In the genomic region with DNA sequence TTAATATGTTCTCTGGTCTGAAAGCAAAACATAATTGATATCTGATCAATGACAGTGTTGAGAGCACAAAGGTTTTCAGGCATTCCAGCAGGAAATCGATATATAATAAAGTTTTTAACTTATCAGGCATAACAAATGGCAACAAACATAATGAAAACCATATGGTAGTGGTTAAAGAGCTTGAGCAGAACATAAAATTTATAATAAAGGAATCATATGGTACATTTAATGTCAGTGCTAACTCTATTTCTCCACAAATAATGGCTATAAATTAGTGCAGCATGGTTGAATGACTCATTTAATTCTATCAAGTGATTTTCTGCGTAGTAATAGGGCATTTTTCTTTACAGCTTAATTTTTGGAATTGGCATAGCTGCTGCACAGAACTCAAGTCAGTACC, we compare ENCODE assay signal across 1 cellular context.
TF ChIP-seq lines count a peak whose summit lies in the region.

No MANE protein-coding gene starts in this region.

TF ChIP-seq in SK-N-SH treated with all-trans-retinoic acid at 6 μM for 48 hours, 23 proteins besides CTCF, POLR2A, EP300 and RAD21 (continued from another document):
- no peak for TF ChIP-seq SNAI2 (CRISPR knock-in tag; IDR thresholded peaks at IDR 0.05)
- TF ChIP-seq ZNF70 (CRISPR knock-in tag; IDR thresholded peaks at IDR 0.05) = no peak
- TF ChIP-seq TOX (CRISPR knock-in tag; IDR thresholded peaks at IDR 0.05; ENCODE audit: borderline replicate concordance) = 0 out of 2 replicates have a peak, but pooled peaks have one; percentile 59
- no peak for TF ChIP-seq CSDC2 (CRISPR knock-in tag; IDR thresholded peaks at IDR 0.05)
- TF ChIP-seq, protein P1, sequence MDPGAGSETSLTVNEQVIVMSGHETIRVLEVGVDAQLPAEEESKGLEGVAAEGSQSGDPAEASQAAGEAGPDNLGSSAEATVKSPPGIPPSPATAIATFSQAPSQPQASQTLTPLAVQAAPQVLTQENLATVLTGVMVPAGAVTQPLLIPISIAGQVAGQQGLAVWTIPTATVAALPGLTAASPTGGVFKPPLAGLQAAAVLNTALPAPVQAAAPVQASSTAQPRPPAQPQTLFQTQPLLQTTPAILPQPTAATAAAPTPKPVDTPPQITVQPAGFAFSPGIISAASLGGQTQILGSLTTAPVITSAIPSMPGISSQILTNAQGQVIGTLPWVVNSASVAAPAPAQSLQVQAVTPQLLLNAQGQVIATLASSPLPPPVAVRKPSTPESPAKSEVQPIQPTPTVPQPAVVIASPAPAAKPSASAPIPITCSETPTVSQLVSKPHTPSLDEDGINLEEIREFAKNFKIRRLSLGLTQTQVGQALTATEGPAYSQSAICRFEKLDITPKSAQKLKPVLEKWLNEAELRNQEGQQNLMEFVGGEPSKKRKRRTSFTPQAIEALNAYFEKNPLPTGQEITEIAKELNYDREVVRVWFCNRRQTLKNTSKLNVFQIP (CRISPR knock-in tag; IDR thresholded peaks at IDR 0.05; ENCODE audit: borderline replicate concordance, low read depth) = no peak
- no peak for TF ChIP-seq GLIS3 (CRISPR knock-in tag; IDR thresholded peaks at IDR 0.05)
- no peak for TF ChIP-seq ZFP30 (CRISPR knock-in tag; IDR thresholded peaks at IDR 0.05)
- TF ChIP-seq ZNF565 (CRISPR knock-in tag; conservative IDR thresholded peaks at IDR 0.05; ENCODE audit: low read depth) = no peak
